1 cellular context compared by ENCODE assay signal in genomic region chr9:37583522-37584121, GRCh38.
A peak's percentile ranks its signal among the peaks of the same experiment; 100 is the strongest.
TF ChIP-seq lines count a peak whose summit lies in the region.

No MANE protein-coding gene starts in this region.

TF ChIP-seq in GM12878, 131 proteins besides CTCF, POLR2A, EP300 and RAD21:
- TF ChIP-seq ZBTB40 (IDR thresholded peaks at IDR 0.05; ENCODE audit: borderline replicate concordance), result peak; percentile 87
- TF ChIP-seq POLR2AphosphoS5 (IDR thresholded peaks at IDR 0.05; ENCODE audit: low read length), result no peak
